In the genomic region with DNA sequence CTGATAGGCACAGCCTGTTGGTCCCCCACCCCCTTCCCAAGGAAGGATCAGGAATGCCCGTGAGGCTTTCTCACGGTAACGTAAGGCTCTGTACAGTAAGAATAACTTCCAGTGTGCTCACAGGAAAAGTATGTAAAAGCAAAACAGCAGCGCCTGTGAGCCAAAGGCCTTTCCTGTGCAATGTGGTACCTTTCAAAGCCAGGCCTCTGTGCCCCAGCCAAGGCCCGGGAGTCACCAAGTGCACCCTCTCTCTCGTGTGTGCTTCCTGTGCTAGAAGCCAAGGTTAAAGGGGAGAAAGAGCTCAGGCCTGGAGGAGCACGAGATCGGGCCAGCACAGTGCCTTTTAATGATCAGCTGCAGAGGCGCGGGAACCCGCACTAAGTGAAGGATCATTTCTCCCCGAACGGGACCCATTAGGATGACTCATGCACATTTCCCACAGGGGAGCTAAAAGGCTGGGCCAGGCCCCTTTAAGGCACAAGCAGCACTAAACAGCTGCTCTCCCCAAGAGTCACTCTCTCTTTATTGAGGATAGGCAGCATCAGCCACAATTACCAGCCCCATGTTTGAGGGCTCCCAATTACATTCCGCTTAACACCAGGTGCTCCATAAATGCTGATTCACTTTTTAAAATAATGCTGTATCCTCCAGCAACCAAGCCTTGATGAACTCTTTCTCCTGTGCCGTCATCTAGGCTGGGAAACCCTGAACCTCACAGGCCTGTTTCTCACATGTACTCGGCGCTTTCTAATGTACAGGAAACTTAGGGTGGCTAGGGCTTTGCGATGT, we compare ENCODE assay signal across 8 cellular contexts. TPM values are rescaled to one million over a fixed set of nuclear protein-coding genes. Genes with fewer than 3 reads are reported as not detected.
DNase-seq lines count a peak whose midpoint lies in the region; ATAC-seq and TF ChIP-seq lines count a peak whose summit lies in the region.

No MANE protein-coding gene starts in this region.

- H3K27me3 ChIP-seq in spleen (replicated peaks in 1 of 7), result no peaks in the 10 kb centered on the region
- H3K27me3 ChIP-seq in CD8-positive, alpha-beta memory T cell (ENCODE audit: insufficient read depth, low read length, poor library complexity, severe bottlenecking), result no peaks in the 10 kb centered on the region

- H3K4me1 Mint-ChIP-seq in CD8-positive, alpha-beta memory T cell, result no peaks in the 10 kb centered on the region

- no peak for TF ChIP-seq POLR2A in spleen (IDR thresholded peaks at IDR 0.05)

- H3K4me1 ChIP-seq in spleen, result peaks cover 0 to 42% (median 15%) of the 10 kb centered on the region in 6 donors
- H3K4me1 ChIP-seq in CD8-positive, alpha-beta memory T cell (ENCODE audit: insufficient read depth, low read length), result no peaks in the 10 kb centered on the region

- H3K36me3 ChIP-seq in spleen, result no peaks in the 10 kb centered on the region
- H3K36me3 ChIP-seq in CD8-positive, alpha-beta memory T cell (ENCODE audit: insufficient read depth, low read length), result no peaks in the 10 kb centered on the region

- DNase-seq in NCI-H82 (lab: John Stamatoyannopoulos, UW), result peak; percentile 20
- DNase-seq in NCI-H82 treated with DMSO at 0.1 percent for 48 hours (lab: John Stamatoyannopoulos, UW; ENCODE audit: unreplicated experiment), result no peak
- peak; percentile 88 for DNase-seq in SW480 (ENCODE audit: low spot score)
- DNase-seq in left ventricle myocardium superior, result peak; percentile 70
- no peak for DNase-seq in spleen
- no peak for DNase-seq in inferior parietal cortex (ENCODE audit: extremely low spot score)
- DNase-seq in CD8-positive, alpha-beta memory T cell, result no peak
- DNase-seq in activated effector memory CD4-positive, alpha-beta T cell treated with anti-CD3 and anti-CD28 coated beads, Interleukin-2, amount 50 U/mL, for 16 hours, result no peak

- no peak overlapping the region for H3K4me3 ChIP-seq in spleen
- H3K4me3 ChIP-seq in CD8-positive, alpha-beta memory T cell (ENCODE audit: low read length), result no peak overlapping the region

- CTCF ChIA-PET in CD8-positive, alpha-beta memory T cell (lab: Charles Lee), result no interaction called here

- H3K9me3 Mint-ChIP-seq in CD8-positive, alpha-beta memory T cell, result no peaks in the 10 kb centered on the region

- H3K27ac ChIP-seq in spleen, result peak overlapping the region in 5 of 8 donors; percentile 21 to 66 (median 34)
- H3K27ac ChIP-seq in CD8-positive, alpha-beta memory T cell (ENCODE audit: low read depth, low read length), result no peak overlapping the region

- TF ChIP-seq CTCF in spleen (IDR thresholded peaks at IDR 0.05 in 8 of 11, conservative IDR thresholded peaks at IDR 0.05 in 3 of 11), result no peak

- no peak overlapping the region for H3K27ac Mint-ChIP-seq in CD8-positive, alpha-beta memory T cell

- H3K9me3 ChIP-seq in spleen, result no peaks in the 10 kb centered on the region
- H3K9me3 ChIP-seq in CD8-positive, alpha-beta memory T cell (ENCODE audit: low read length), result no peaks in the 10 kb centered on the region

- WGBS in spleen, 5 donors, result 54 to 66% (median 62%) methylated on average over 16 to 18 of the region's 18 CpGs

- H3K36me3 Mint-ChIP-seq in CD8-positive, alpha-beta memory T cell, result no peaks in the 10 kb centered on the region

- intact Hi-C loops in left ventricle myocardium superior (cut with micrococcal nuclease) (no loop called here), spleen (cut with DNase I; ENCODE audit: low total_unique reads) (no loop called here)

- POLR2A ChIA-PET in CD8-positive, alpha-beta memory T cell (lab: Charles Lee), result no interaction called here

- H3K4me3 Mint-ChIP-seq in CD8-positive, alpha-beta memory T cell, result no peak overlapping the region

- peak; percentile 83 for ATAC-seq in left ventricle myocardium superior

- peaks cover 0 to 5% of the 10 kb centered on the region in 2 donors for H3K27me3 Mint-ChIP-seq in CD8-positive, alpha-beta memory T cell

RNA-seq across cellular contexts. Expression of gene SHB, which starts 42.8 kb away (rescaled TPM):
- total RNA-seq in left ventricle myocardium superior (15.9 TPM), spleen (10 to 100 TPM in 3 of 7 donors, 1 to 10 TPM in 4; 5.3 to 20.5 (median 8.5) TPM)
- polyA plus RNA-seq in spleen, result 1 to 10 TPM; 1.2 to 4.4 (median 1.7) TPM
- total RNA-seq in CD8-positive, alpha-beta memory T cell, result 1 to 10 TPM; 1.8 TPM
- polyA plus RNA-seq in CD8-positive, alpha-beta memory T cell, result 0.64 TPM

Comparison
In these comparisons a context has a peak if more than half of its experiments do, and no peak if none do; other contexts are left out.
1. DNase-seq: peak in NCI-H82 (single experiment), SW480 (single experiment) and left ventricle myocardium superior (single experiment); none in NCI-H82 treated with DMSO at 0.1 percent for 48 hours (single experiment), spleen (single experiment), inferior parietal cortex (single experiment), CD8-positive, alpha-beta memory T cell (0 of 5) and activated effector memory CD4-positive, alpha-beta T cell treated with anti-CD3 and anti-CD28 coated beads, Interleukin-2, amount 50 U/mL, for 16 hours (single experiment).